In genomic region chr9:114400219-114400618, GRCh38 we compare ENCODE assay signal across 20 cellular contexts. TPM values are rescaled to one million over a fixed set of nuclear protein-coding genes. Genes with fewer than 3 reads are reported as not detected.
DNase-seq lines count a peak whose midpoint lies in the region; ATAC-seq and TF ChIP-seq lines count a peak whose summit lies in the region.
"Had no signal": no experiment of that assay in that cellular context is flagged by ENCODE, and none has a peak within 500 bp of the region (broad histone marks: within the 10 kb centered on the region; RNA-seq: fewer than 3 reads in every experiment).

No MANE protein-coding gene starts in this region.

- TF ChIP-seq CTCF in RWPE1 (conservative IDR thresholded peaks at IDR 0.05; ENCODE audit: low read depth) = no peak
- no peak for TF ChIP-seq CTCF in fibroblast of the aortic adventitia (IDR thresholded peaks at IDR 0.05; ENCODE audit: insufficient read depth, low read length)

- H3K27ac ChIP-seq in RWPE1 (no peak overlapping the region), caudate nucleus (ENCODE audit: low read depth, low read length) (no peak overlapping the region)
- H3K27ac ChIP-seq: HL-60 had no signal

- CTCF ChIA-PET in RWPE1 (lab: Yijun Ruan, JAX) = interaction anchor here (0.7 kb wide), 3 partner anchors 106 to 1125 kb away, joined by 3 to 5 read pairs (median 4); no protein-coding TSS in a partner anchor

- no peak overlapping the region for H3K4me3 Mint-ChIP-seq in activated naive CD4-positive, alpha-beta T cell treated with anti-CD3 and anti-CD28 coated beads, Interleukin-2, amount 50 U/mL, for 24 hours

- H3K36me3 Mint-ChIP-seq in activated naive CD4-positive, alpha-beta T cell treated with anti-CD3 and anti-CD28 coated beads, Interleukin-2, amount 50 U/mL, for 24 hours = no peaks in the 10 kb centered on the region

- DNase-seq in activated naive CD4-positive, alpha-beta T cell (lab: John Stamatoyannopoulos, UW) = no peak
- DNase-seq in RWPE1 (ENCODE audit: low spot score) (peak; percentile 57), fibroblast of the aortic adventitia (ENCODE audit: low read depth) (peak; percentile 22), renal cortical epithelial cell (ENCODE audit: low read depth) (peak; percentile 70), NCI-H1092 treated with DMSO at 0.1 percent for 48 hours (lab: John Stamatoyannopoulos, UW) (no peak), caudate nucleus (lab: John Stamatoyannopoulos, UW) (no peak)
- DNase-seq: 8988T, C1 segment of cervical spinal cord, COR-L47, DMS153, HCEC 1CT, NCI-H1048, NCI-H1694 treated with DMSO at 0.1 percent for 48 hours, NCI-H510A, NCI-H82, Right ventricle myocardium superior had no signal

- peaks cover 26% of the 10 kb centered on the region for H3K4me1 Mint-ChIP-seq in activated naive CD4-positive, alpha-beta T cell treated with anti-CD3 and anti-CD28 coated beads, Interleukin-2, amount 50 U/mL, for 24 hours

- ATAC-seq in GM21447 (IDR thresholded peaks at IDR 0.05; ENCODE audit: unreplicated experiment) = no peak
- ATAC-seq: K562 had no signal

- no peaks in the 10 kb centered on the region for H3K9me3 Mint-ChIP-seq in activated naive CD4-positive, alpha-beta T cell treated with anti-CD3 and anti-CD28 coated beads, Interleukin-2, amount 50 U/mL, for 24 hours

- no peak overlapping the region for H3K4me3 ChIP-seq in fibroblast of the aortic adventitia (ENCODE audit: low read depth, low read length)
- H3K4me3 ChIP-seq: K562 had no signal

- H3K27me3 Mint-ChIP-seq in activated naive CD4-positive, alpha-beta T cell treated with anti-CD3 and anti-CD28 coated beads, Interleukin-2, amount 50 U/mL, for 24 hours = no peaks in the 10 kb centered on the region

- H3K27ac Mint-ChIP-seq in activated naive CD4-positive, alpha-beta T cell treated with anti-CD3 and anti-CD28 coated beads, Interleukin-2, amount 50 U/mL, for 24 hours = peak overlapping the region; percentile 51

- POLR2A ChIA-PET in RWPE1 (lab: Yijun Ruan, JAX; ENCODE audit: low non-redundant PET) = interaction anchor here (0.7 kb wide), 1 partner anchor 102 kb away, joined by 9 read pairs; no protein-coding TSS in a partner anchor

RNA-seq across cellular contexts. Expression of gene AKNA, which starts 12.4 kb away (rescaled TPM):
- total RNA-seq in fibroblast of the aortic adventitia (ENCODE audit: low replicate concordance) = 9.9 and 22.3 TPM in 2 replicates
- total RNA-seq in renal cortical epithelial cell = 7.8 and 22.0 TPM in 2 replicates

Comparison
In these comparisons a context has a peak if more than half of its experiments do, and no peak if none do; other contexts are left out.
1. DNase-seq: peak in RWPE1 (single experiment), fibroblast of the aortic adventitia (single experiment) and renal cortical epithelial cell (single experiment); none in activated naive CD4-positive, alpha-beta T cell (0 of 4), NCI-H1092 treated with DMSO at 0.1 percent for 48 hours (single experiment) and caudate nucleus (0 of 61).